21 cellular contexts compared by ENCODE assay signal in the genomic region with DNA sequence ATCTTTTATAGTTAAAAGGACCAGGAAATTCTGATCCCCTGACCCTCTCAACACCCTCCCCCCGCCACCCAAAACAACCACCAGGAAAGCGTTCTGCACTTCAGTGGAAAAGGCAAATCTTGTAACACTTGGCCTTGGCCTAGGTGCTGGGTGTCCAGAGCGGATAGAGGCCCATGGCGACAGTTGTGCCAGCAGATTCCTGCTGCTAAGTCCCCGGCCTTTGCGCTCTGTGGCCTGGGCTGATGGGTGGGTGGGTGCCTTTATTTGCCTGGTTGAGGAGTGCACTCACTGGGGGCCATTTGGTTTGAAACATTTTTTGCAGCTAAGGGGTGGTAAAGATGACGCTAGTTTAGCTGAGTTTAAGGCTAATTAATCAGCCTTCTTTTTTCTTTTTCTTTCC.
DNase-seq lines count a peak whose midpoint lies in the region; ATAC-seq and TF ChIP-seq lines count a peak whose summit lies in the region.
"Had no signal": no experiment of that assay in that cellular context is flagged by ENCODE, and none has a peak within 500 bp of the region (broad histone marks: within the 10 kb centered on the region; RNA-seq: fewer than 3 reads in every experiment).

No MANE protein-coding gene starts in this region.

- no peak overlapping the region for H3K23ac ChIP-seq in trophoblast cell (ENCODE audit: low read length)

- TF ChIP-seq POLR2A in esophagus muscularis mucosa (IDR thresholded peaks at IDR 0.05; ENCODE audit: low read depth), result no peak

- peak overlapping the region; percentile 37 for H3K4ac ChIP-seq in trophoblast cell (ENCODE audit: low read depth, low read length)

- H3K27me3 ChIP-seq in CD4-positive, alpha-beta T cell (ENCODE audit: control insufficient read depth, insufficient read depth, low read length), result no peaks in the 10 kb centered on the region
- H3K27me3 ChIP-seq in RWPE2 (ENCODE audit: insufficient read depth, poor library complexity, severe bottlenecking), result no peaks in the 10 kb centered on the region
- H3K27me3 ChIP-seq in esophagus muscularis mucosa, result peaks cover 0 to 3% (median 0%) of the 10 kb centered on the region in 4 donors
- H3K27me3 ChIP-seq in trophoblast cell (ENCODE audit: insufficient read depth, low read length), result no peaks in the 10 kb centered on the region
- H3K27me3 ChIP-seq in ascending aorta, result no peaks in the 10 kb centered on the region
- H3K27me3 ChIP-seq in osteoblast (ENCODE audit: insufficient read depth, low read length), result no peaks in the 10 kb centered on the region
- H3K27me3 ChIP-seq: neural progenitor cell, Peyer's patch, upper lobe of left lung had no signal

- H3K36me3 Mint-ChIP-seq in CD4-positive, alpha-beta T cell (ENCODE audit: low read depth), result no peaks in the 10 kb centered on the region
- H3K36me3 Mint-ChIP-seq: activated naive CD4-positive, alpha-beta T cell treated with anti-CD3 and anti-CD28 coated beads, Interleukin-2, amount 50 U/mL, for 24 hours; neural progenitor cell had no signal

- in situ Hi-C loops in ACHN (cut with HindIII; ENCODE audit: low pct_ligation_motif_present, low pct_unique_long_range_greater_than_20kb, low sequenced_read_pairs), result no loop called here

- H3K79me2 ChIP-seq in trophoblast cell (ENCODE audit: control insufficient read depth, insufficient read depth, low read length, poor library complexity) (peaks cover 6% of the 10 kb centered on the region), osteoblast (ENCODE audit: insufficient read depth, low read length) (no peaks in the 10 kb centered on the region)

- H2AK5ac ChIP-seq in trophoblast cell (ENCODE audit: low read length), result peak overlapping the region; percentile 94

- H3K27ac ChIP-seq in CD4-positive, alpha-beta T cell (ENCODE audit: low read depth, low read length), result no peak overlapping the region
- H3K27ac ChIP-seq in RWPE2 (ENCODE audit: poor library complexity, severe bottlenecking) (peak overlapping the region; percentile 87), esophagus muscularis mucosa (replicated peaks in 1 of 4) (peak overlapping the region; percentile 77 to 88 (median 82)), trophoblast cell (ENCODE audit: low read depth, low read length) (peak overlapping the region; percentile 97), ascending aorta (no peak overlapping the region), osteoblast (ENCODE audit: low read depth, low read length) (no peak overlapping the region)
- H3K27ac ChIP-seq: HL-60, neural progenitor cell, VCaP had no signal

- peaks cover 15% of the 10 kb centered on the region for H3K27me3 Mint-ChIP-seq in CD4-positive, alpha-beta T cell
- H3K27me3 Mint-ChIP-seq: CD8-positive, alpha-beta memory T cell had no signal

- H2BK120ac ChIP-seq in trophoblast cell (ENCODE audit: insufficient read depth, low read length, poor library complexity), result peak overlapping the region; percentile 82

- no peaks in the 10 kb centered on the region for H3K9me3 ChIP-seq in CD4-positive, alpha-beta T cell (ENCODE audit: control insufficient read depth, low read length)
- no peaks in the 10 kb centered on the region for H3K9me3 ChIP-seq in RWPE2 (ENCODE audit: severe bottlenecking)
- no peaks in the 10 kb centered on the region for H3K9me3 ChIP-seq in esophagus muscularis mucosa
- H3K9me3 ChIP-seq in trophoblast cell (ENCODE audit: insufficient read depth, low read depth, low read length), result peaks cover 2% of the 10 kb centered on the region
- H3K9me3 ChIP-seq in ascending aorta, result no peaks in the 10 kb centered on the region
- H3K9me3 ChIP-seq in osteoblast (ENCODE audit: low read depth, low read length), result no peaks in the 10 kb centered on the region
- H3K9me3 ChIP-seq: Peyer's patch, upper lobe of left lung had no signal

- H3K9me3 Mint-ChIP-seq in CD4-positive, alpha-beta T cell, result peaks cover 12% of the 10 kb centered on the region
- H3K9me3 Mint-ChIP-seq: activated naive CD4-positive, alpha-beta T cell treated with anti-CD3 and anti-CD28 coated beads, Interleukin-2, amount 50 U/mL, for 24 hours had no signal

- ATAC-seq in CD4-positive, alpha-beta T cell (ENCODE audit: poor library complexity), result no peak
- no peak for ATAC-seq in RWPE2 (ENCODE audit: low read depth)

- H2AFZ ChIP-seq in trophoblast cell (ENCODE audit: insufficient read depth, low read length, poor library complexity) (peak overlapping the region; percentile 17), osteoblast (ENCODE audit: low read length) (no peak overlapping the region)
- H2AFZ ChIP-seq: neural progenitor cell had no signal

- intact Hi-C loops in CD4-positive, alpha-beta T cell (cut with DNase I, micrococcal nuclease), result loop anchor here in 1 of 2 experiments (2.0 to 5.0 kb wide), 5 partner anchors 15 to 192 kb away; partner anchors contain the start of gene PARK7
- intact Hi-C loops in esophagus muscularis mucosa (cut with DNase I) (no loop called here), ascending aorta (cut with DNase I) (no loop called here)

- H2BK5ac ChIP-seq in trophoblast cell (ENCODE audit: low read depth, low read length, poor library complexity), result peak overlapping the region; percentile 83

- WGBS in esophagus muscularis mucosa, result 97% methylated on average over 7 of the region's 7 CpGs
- WGBS in trophoblast cell (ENCODE audit: extremely low coverage, insufficient coverage, insufficient read length), result no CpG with 5 or more reads among the region's 7 CpGs

- CTCF ChIA-PET in CD4-positive, alpha-beta T cell (lab: Charles Lee), result no interaction called here

- no peak for DNase-seq in CD4-positive, alpha-beta T cell
- DNase-seq in RWPE2 (ENCODE audit: low spot score) (no peak), esophagus muscularis mucosa (ENCODE audit: extremely low spot score) (no peak), trophoblast cell (no peak), ACHN (no peak), ascending aorta (ENCODE audit: low spot score in 2 of 2) (no peak), osteoblast (ENCODE audit: insufficient read length, low spot score, missing footprints) (no peak)
- DNase-seq in stimulated activated naive CD4-positive, alpha-beta T cell treated with Interleukin-2 at 50 U/mL for 16 hours (lab: John Stamatoyannopoulos, UW), result no peak
- DNase-seq: amniotic stem cell; Kasumi-1; left colon; Peyer's patch; SIG-M5; stimulated activated CD4-positive, alpha-beta T cell treated with anti-CD3 and anti-CD28 coated beads, Interleukin-12 subunit alpha, Interleukin-12 subunit beta, amount 100 ng/mL, for 4 hours; T1000; upper lobe of left lung had no signal

- POLR2A ChIA-PET in CD4-positive, alpha-beta T cell (lab: Charles Lee), result interaction anchor here (0.6 to 6.3 kb wide), 5 partner anchors 11 to 372 kb away, joined by 3 to 52 read pairs (median 3); no protein-coding TSS in a partner anchor

- H3K18ac ChIP-seq in trophoblast cell (ENCODE audit: low read length), result peak overlapping the region; percentile 89

- H3K4me3 ChIP-seq in RWPE2 (ENCODE audit: severe bottlenecking), result no peak overlapping the region
- no peak overlapping the region for H3K4me3 ChIP-seq in esophagus muscularis mucosa
- no peak overlapping the region for H3K4me3 ChIP-seq in trophoblast cell (ENCODE audit: low read depth, low read length)
- no peak overlapping the region for H3K4me3 ChIP-seq in ascending aorta
- no peak overlapping the region for H3K4me3 ChIP-seq in osteoblast (ENCODE audit: insufficient read depth, low read length)
- H3K4me3 ChIP-seq: neural progenitor cell, Peyer's patch, upper lobe of left lung had no signal

- H3K4me2 ChIP-seq in trophoblast cell (ENCODE audit: low read length), result no peak overlapping the region
- no peak overlapping the region for H3K4me2 ChIP-seq in osteoblast (ENCODE audit: insufficient read depth, low read length)

- peak overlapping the region; percentile 96 for H4K91ac ChIP-seq in trophoblast cell (ENCODE audit: low read depth, low read length)

- no peak for TF ChIP-seq CTCF in CD4-positive, alpha-beta T cell (IDR thresholded peaks at IDR 0.05)
- TF ChIP-seq CTCF in RWPE2 (IDR thresholded peaks at IDR 0.05; ENCODE audit: poor library complexity, severe bottlenecking) (no peak), esophagus muscularis mucosa (IDR thresholded peaks at IDR 0.05) (no peak), ascending aorta (IDR thresholded peaks at IDR 0.05) (no peak), osteoblast (IDR thresholded peaks at IDR 0.05; ENCODE audit: extremely low read depth, low read depth, low read length) (no peak)

- peak overlapping the region; percentile 59 for H4K8ac ChIP-seq in trophoblast cell (ENCODE audit: low read depth, low read length)

- no peak overlapping the region for H3K9ac ChIP-seq in trophoblast cell (ENCODE audit: low read length)
- H3K9ac ChIP-seq: neural progenitor cell had no signal

- H3K36me3 ChIP-seq in RWPE2 (ENCODE audit: low read depth), result no peaks in the 10 kb centered on the region
- H3K36me3 ChIP-seq in esophagus muscularis mucosa, result no peaks in the 10 kb centered on the region
- H3K36me3 ChIP-seq in trophoblast cell (ENCODE audit: control insufficient read depth in 1 of 2, insufficient read depth in 2 of 2, low read length in 2 of 2), result no peaks in the 10 kb centered on the region
- no peaks in the 10 kb centered on the region for H3K36me3 ChIP-seq in ascending aorta
- H3K36me3 ChIP-seq in osteoblast (ENCODE audit: insufficient read depth, low read length), result no peaks in the 10 kb centered on the region
- H3K36me3 ChIP-seq: neural progenitor cell, Peyer's patch, upper lobe of left lung had no signal

- H3K4me1 ChIP-seq in RWPE2 (ENCODE audit: insufficient read depth, poor library complexity, severe bottlenecking) (peaks cover 18% of the 10 kb centered on the region), esophagus muscularis mucosa (peaks cover 0 to 43% (median 39%) of the 10 kb centered on the region in 4 donors), trophoblast cell (ENCODE audit: control insufficient read depth in 1 of 2, insufficient read depth in 2 of 2, low read length in 2 of 2) (peaks cover 12 to 15% of the 10 kb centered on the region in 2 experiments), ascending aorta (no peaks in the 10 kb centered on the region), osteoblast (ENCODE audit: insufficient read depth, low read length) (no peaks in the 10 kb centered on the region)

- H4K20me1 ChIP-seq in osteoblast (ENCODE audit: insufficient read depth, low read length), result no peaks in the 10 kb centered on the region

- H4K12ac ChIP-seq in trophoblast cell (ENCODE audit: low read depth, low read length), result no peak overlapping the region

- H3K4me3 Mint-ChIP-seq in CD4-positive, alpha-beta T cell, result no peak overlapping the region
- H3K4me3 Mint-ChIP-seq: neural progenitor cell had no signal

- peak overlapping the region; percentile 98 for H3K27ac Mint-ChIP-seq in CD4-positive, alpha-beta T cell
- H3K27ac Mint-ChIP-seq: neural progenitor cell had no signal

- TF ChIP-seq EP300 in esophagus muscularis mucosa (IDR thresholded peaks at IDR 0.05), result no peak

- peak overlapping the region; percentile 94 for H2BK12ac ChIP-seq in trophoblast cell (ENCODE audit: low read length)

- peaks cover 40% of the 10 kb centered on the region for H3K79me1 ChIP-seq in trophoblast cell (ENCODE audit: low read length)

- peaks cover 58% of the 10 kb centered on the region for H3K4me1 Mint-ChIP-seq in CD4-positive, alpha-beta T cell (ENCODE audit: low read depth)

- H3K14ac ChIP-seq in trophoblast cell (ENCODE audit: low read length), result peak overlapping the region; percentile 76

Comparison
In these comparisons a context has a peak if more than half of its experiments do, and no peak if none do; other contexts are left out.
1. H3K27ac ChIP-seq: peak in RWPE2 (single experiment), esophagus muscularis mucosa (4 of 4) and trophoblast cell (single experiment); none in CD4-positive, alpha-beta T cell (single experiment), ascending aorta (0 of 2) and osteoblast (single experiment).